Comparison of ENCODE assay signal across 20 cellular contexts in genomic region chr17:4543557-4544026, GRCh38. TPM values are rescaled to one million over a fixed set of nuclear protein-coding genes. Genes with fewer than 3 reads are reported as not detected.
DNase-seq lines count a peak whose midpoint lies in the region; ATAC-seq and TF ChIP-seq lines count a peak whose summit lies in the region.
"Had no signal": no experiment of that assay in that cellular context is flagged by ENCODE, and none has a peak within 500 bp of the region (broad histone marks: within the 10 kb centered on the region; RNA-seq: fewer than 3 reads in every experiment).

No MANE protein-coding gene starts in this region.

- peaks cover 9 to 95% of the 10 kb centered on the region in 2 experiments; a peak in 2 of 3 replicates for H3K36me3 ChIP-seq in HEK293 (ENCODE audit: control insufficient read depth in 2 of 2, insufficient read depth in 1 of 2, low read length in 2 of 2)

- H3K27me3 ChIP-seq in foreskin keratinocyte, result no peaks in the 10 kb centered on the region

- CTCF ChIA-PET in HEK293 (lab: Yijun Ruan, JAX) (no interaction called here), RWPE1 (lab: Yijun Ruan, JAX) (interaction anchor here (1.5 kb wide), 1 partner anchor 123 kb away, joined by 5 read pairs; no protein-coding TSS in a partner anchor)

- POLR2A ChIA-PET in HEK293 (lab: Yijun Ruan, JAX) (interaction anchor here (1.0 to 4.0 kb wide), 5 partner anchors 8 to 122 kb away, joined by 3 to 16 read pairs (median 3); partner anchors contain the start of gene MYBBP1A), RWPE1 (lab: Yijun Ruan, JAX; ENCODE audit: low non-redundant PET) (no interaction called here)

- no peaks in the 10 kb centered on the region for H3K9me3 ChIP-seq in HEK293 (ENCODE audit: control insufficient read depth, insufficient read depth, low read depth, low read length)
- H3K9me3 ChIP-seq: HAP-1 had no signal

- H3K4me1 ChIP-seq in HEK293 (ENCODE audit: control insufficient read depth, insufficient read depth, low read length), result no peaks in the 10 kb centered on the region
- H3K4me1 ChIP-seq in foreskin keratinocyte, result no peaks in the 10 kb centered on the region
- H3K4me1 ChIP-seq: HAP-1 had no signal

- ATAC-seq in foreskin keratinocyte, result peak; percentile 4

- DNase-seq in RWPE1 (ENCODE audit: low spot score), result no peak
- no peak for DNase-seq in foreskin keratinocyte
- peak; percentile 72 for DNase-seq in putamen (ENCODE audit: low spot score)
- DNase-seq in activated CD4-positive, alpha-beta T cell treated with anti-CD3 and anti-CD28 coated beads, Interleukin-2, amount 50 U/mL, for 48 hours, result no peak
- DNase-seq in NCI-H1417 (lab: John Stamatoyannopoulos, UW), result no peak
- no peak for DNase-seq in central memory CD4-positive, alpha-beta T cell
- DNase-seq: ACHN, C1 segment of cervical spinal cord, DMS79, IMR-90, Karpas-422, NCI-H1436, NCI-H1930, NCI-H526, PC-9 had no signal

- H3K27ac ChIP-seq in HEK293 (ENCODE audit: extremely low read depth, low read depth, low read length) (no peak overlapping the region), RWPE1 (peak overlapping the region; percentile 49), foreskin keratinocyte (no peak overlapping the region)
- H3K27ac ChIP-seq: HL-60 had no signal

- H3K4me3 ChIP-seq in HEK293 (ENCODE audit: low read depth, low read length), result no peak overlapping the region
- H3K4me3 ChIP-seq: HAP-1, PC-9 had no signal

- TF ChIP-seq CTCF in HEK293 (tag by site-specific recombination; IDR thresholded peaks at IDR 0.05), result no peak
- TF ChIP-seq CTCF in RWPE1 (conservative IDR thresholded peaks at IDR 0.05; ENCODE audit: low read depth), result no peak
- no peak for TF ChIP-seq CTCF in foreskin keratinocyte (conservative IDR thresholded peaks at IDR 0.05)

TF ChIP-seq in HEK293, 187 proteins besides CTCF, POLR2A, EP300 and RAD21:
- TF ChIP-seq ZNF677 (tag by site-specific recombination; IDR thresholded peaks at IDR 0.05) (no peak), ZNF248 (tag by site-specific recombination; IDR thresholded peaks at IDR 0.05) (no peak), ZNF768 (tag by site-specific recombination; IDR thresholded peaks at IDR 0.05) (no peak), ZNF311 (tag by site-specific recombination; IDR thresholded peaks at IDR 0.05; ENCODE audit: borderline replicate concordance) (no peak), ZNF510 (tag by site-specific recombination; IDR thresholded peaks at IDR 0.05; ENCODE audit: insufficient replicate concordance) (no peak), ZNF549 (tag by site-specific recombination; IDR thresholded peaks at IDR 0.05) (no peak), ZNF830 (tag by site-specific recombination; IDR thresholded peaks at IDR 0.05; ENCODE audit: low read depth) (no peak), ZNF707 (tag by site-specific recombination; IDR thresholded peaks at IDR 0.05) (no peak), EGR2 (tag by site-specific recombination; IDR thresholded peaks at IDR 0.05; ENCODE audit: low read depth) (0 out of 2 replicates have a peak, but pooled peaks have one; percentile 12), ZNF221 (tag by site-specific recombination; IDR thresholded peaks at IDR 0.05; ENCODE audit: borderline replicate concordance) (no peak), KLF1 (tag by site-specific recombination; IDR thresholded peaks at IDR 0.05) (peak; percentile 34; the same call in 1 of the 2 replicates)

RNA-seq across cellular contexts. Expression of gene MYBBP1A, which starts 11.6 kb away (rescaled TPM):
- 76.5 and 89.3 TPM in 2 replicates for total RNA-seq in foreskin keratinocyte
- polyA plus RNA-seq in foreskin keratinocyte, result 58.7 and 69.4 TPM in 2 replicates

RNA-seq across cellular contexts. Expression of gene GGT6, which starts 16.8 kb away (rescaled TPM):
- total RNA-seq in foreskin keratinocyte, result 0.25 and 0.31 TPM in 2 replicates
- polyA plus RNA-seq in foreskin keratinocyte, result 0.18 and 0.22 TPM in 2 replicates
- total RNA-seq: IMR-90, MCF 10A, SK-MEL-5 had no signal
- polyA plus RNA-seq: IMR-90 had no signal

RNA-seq across cellular contexts. Expression of gene SMTNL2, which starts 40.7 kb away (rescaled TPM):
- total RNA-seq in foreskin keratinocyte, result not detected in 2 replicates
- not detected in 2 replicates for polyA plus RNA-seq in foreskin keratinocyte
- total RNA-seq: IMR-90, MCF 10A, PC-9 had no signal
- polyA plus RNA-seq: IMR-90 had no signal

RNA-seq across cellular contexts. Expression of gene SPNS2, which starts 44.9 kb away (rescaled TPM):
- total RNA-seq in foreskin keratinocyte, result 0.31 and 0.35 TPM in 2 replicates
- 0.22 and 0.47 TPM in 2 replicates for polyA plus RNA-seq in foreskin keratinocyte
- total RNA-seq: MCF 10A had no signal
- polyA plus RNA-seq: IMR-90 had no signal
